16 cellular contexts compared by ENCODE assay signal in genomic region chr13:98983182-98983581, GRCh38.
"Had no signal": no experiment of that assay in that cellular context is flagged by ENCODE, and none has a peak within 500 bp of the region (broad histone marks: within the 10 kb centered on the region; RNA-seq: fewer than 3 reads in every experiment).

No MANE protein-coding gene starts in this region.

- DNase-seq: activated naive CD4-positive, alpha-beta T cell treated with anti-CD3 and anti-CD28 coated beads for 36 hours; amygdala; central memory CD4-positive, alpha-beta T cell; colonic mucosa; heart left ventricle; kidney; occipital lobe; stimulated activated CD8-positive, alpha-beta memory T cell treated with anti-CD3 and anti-CD28 coated beads, Interleukin-4, amount 100 ng/mL, for 48 hours; stimulated activated naive CD4-positive, alpha-beta T cell treated with Interleukin-2 at 50 U/mL for 16 hours; T1000 had no signal

- H3K27ac Mint-ChIP-seq: activated naive CD4-positive, alpha-beta T cell treated with anti-CD3 and anti-CD28 coated beads for 36 hours; brain had no signal

- H3K4me1 ChIP-seq: colonic mucosa had no signal

- H3K36me3 Mint-ChIP-seq: brain had no signal

- H3K9me3 ChIP-seq: colonic mucosa, gastroesophageal sphincter, heart left ventricle, tibial nerve had no signal

- H3K4me3 Mint-ChIP-seq: activated naive CD4-positive, alpha-beta T cell treated with anti-CD3 and anti-CD28 coated beads for 36 hours; brain had no signal

- H3K9me3 Mint-ChIP-seq: activated naive CD4-positive, alpha-beta T cell treated with anti-CD3 and anti-CD28 coated beads for 36 hours; brain had no signal

- H3K36me3 ChIP-seq: colonic mucosa, gastroesophageal sphincter, heart left ventricle, tibial nerve had no signal

- H3K27ac ChIP-seq: colonic mucosa, heart left ventricle had no signal

- H3K27me3 ChIP-seq: colonic mucosa, gastroesophageal sphincter, tibial nerve had no signal

- ATAC-seq: activated CD4-positive, CD25-positive, alpha-beta regulatory T cell treated with anti-CD3 and anti-CD28 coated beads, Interleukin-2, amount 50 U/mL, for 24 hours; esophagus mucosa; gastroesophageal sphincter; heart left ventricle had no signal

- H3K4me3 ChIP-seq: colonic mucosa, gastroesophageal sphincter, heart left ventricle, lung, tibial nerve had no signal

- H3K27me3 Mint-ChIP-seq: brain had no signal
